Comparison of ENCODE assay signal across 8 cellular contexts in genomic region chr15:31128919-31129768, GRCh38. TPM values are rescaled to one million over a fixed set of nuclear protein-coding genes. Genes with fewer than 3 reads are reported as not detected.
A peak's percentile ranks its signal among the peaks of the same experiment; 100 is the strongest.
DNase-seq lines count a peak whose midpoint lies in the region; ATAC-seq and TF ChIP-seq lines count a peak whose summit lies in the region.

No MANE protein-coding gene starts in this region.

- H3K36me3 ChIP-seq in KMS-11 (ENCODE audit: insufficient read depth) (no peaks in the 10 kb centered on the region), adipocyte (ENCODE audit: control insufficient read depth, insufficient read depth, low read length, severe bottlenecking) (no peaks in the 10 kb centered on the region), heart right ventricle (no peaks in the 10 kb centered on the region), uterus (no peaks in the 10 kb centered on the region)

- peaks cover 19% of the 10 kb centered on the region for H3K4me1 ChIP-seq in KMS-11 (ENCODE audit: low read depth, poor library complexity, severe bottlenecking)
- H3K4me1 ChIP-seq in adipocyte (ENCODE audit: control insufficient read depth, insufficient read depth, low read length): peaks cover 6% of the 10 kb centered on the region
- H3K4me1 ChIP-seq in heart right ventricle: peaks cover 0 to 10% (median 6%) of the 10 kb centered on the region in 9 donors
- no peaks in the 10 kb centered on the region for H3K4me1 ChIP-seq in uterus

- H3K9ac ChIP-seq in KMS-11 (no peak overlapping the region), adipocyte (ENCODE audit: low read length) (no peak overlapping the region)

- H3K4me3 ChIP-seq in GM12865 (ENCODE audit: low read depth, low read length): no peak overlapping the region
- no peak overlapping the region for H3K4me3 ChIP-seq in KMS-11 (IDR thresholded peaks at IDR 0.05; ENCODE audit: insufficient read depth, low read depth, low read length)
- H3K4me3 ChIP-seq in adipocyte (ENCODE audit: low read length): no peak overlapping the region
- H3K4me3 ChIP-seq in heart right ventricle: peak overlapping the region in 1 of 10 donors; percentile 20
- H3K4me3 ChIP-seq in uterus: no peak overlapping the region

- H3K27me3 Mint-ChIP-seq in T-helper 17 cell: peaks cover 5% of the 10 kb centered on the region

- 24 to 25% methylated on average over 19 of the region's 19 CpGs for WGBS in heart right ventricle, 2 donors

- H4K20me1 ChIP-seq in KMS-11 (ENCODE audit: insufficient read depth): no peaks in the 10 kb centered on the region

- DNase-seq in GM12865 (ENCODE audit: low read depth) (peak; percentile 80), T-helper 17 cell (peak; percentile 41 to 71 (median 63)), adipocyte (ENCODE audit: low read depth) (peak; percentile 85), heart right ventricle (peak; percentile 67 to 80), renal cortical epithelial cell (ENCODE audit: low read depth) (peak; percentile 29), uterus (peak; percentile 28 to 59)

- H3K27me3 ChIP-seq in KMS-11 (ENCODE audit: insufficient read depth, low read depth) (no peaks in the 10 kb centered on the region), adipocyte (replicated peaks; ENCODE audit: control insufficient read depth, insufficient read depth, low read length) (peaks cover 18% of the 10 kb centered on the region), heart right ventricle (peaks cover 0 to 5% (median 0%) of the 10 kb centered on the region in 7 donors), uterus (no peaks in the 10 kb centered on the region)

- no peak for TF ChIP-seq POLR2A in uterus (IDR thresholded peaks at IDR 0.05)

- H3K4me1 Mint-ChIP-seq in T-helper 17 cell: peaks cover 5% of the 10 kb centered on the region

- no peak overlapping the region for H3K27ac Mint-ChIP-seq in T-helper 17 cell

- H3K27ac ChIP-seq in KMS-11 (no peak overlapping the region), heart right ventricle (no peak overlapping the region), uterus (no peak overlapping the region)

- TF ChIP-seq CTCF in GM12865 (IDR thresholded peaks at IDR 0.05; ENCODE audit: insufficient read depth, low read depth, low read length, missing control alignments) (peak; percentile 97), KMS-11 (conservative IDR thresholded peaks at IDR 0.05; ENCODE audit: low read depth, low read length) (peak; percentile 97), heart right ventricle (IDR thresholded peaks at IDR 0.05) (peak; percentile 89 to 100 (median 94)), uterus (IDR thresholded peaks at IDR 0.05) (peak; percentile 76 to 84 (median 81))

- peak; percentile 88 for ATAC-seq in T-helper 17 cell
- ATAC-seq in heart right ventricle: peak; percentile 70 to 94 (median 84)
- ATAC-seq in HG02623 (IDR thresholded peaks at IDR 0.05; ENCODE audit: unreplicated experiment): no peak

- intact Hi-C loops in heart right ventricle (cut with DNase I) (loop anchor here in 8 of 10 donors (5.0 to 10.0 kb wide), 9 partner anchors 56 to 467 kb away; partner anchors contain the start of gene FAN1 (in 2 of the 8)), uterus (cut with DNase I; ENCODE audit: low total_unique reads) (no loop called here)

- H3K79me2 ChIP-seq in KMS-11 (ENCODE audit: insufficient read depth, low read depth): no peaks in the 10 kb centered on the region

- H3K9me3 ChIP-seq in T-helper 17 cell (ENCODE audit: control insufficient read depth, low read length, poor library complexity, severe bottlenecking) (no peaks in the 10 kb centered on the region), adipocyte (ENCODE audit: control insufficient read depth, low read length) (peaks cover 2% of the 10 kb centered on the region), heart right ventricle (peaks cover 0 to 4% (median 0%) of the 10 kb centered on the region in 11 donors), uterus (no peaks in the 10 kb centered on the region)

- no peak overlapping the region for H3K4me3 Mint-ChIP-seq in T-helper 17 cell

- H3K36me3 Mint-ChIP-seq in T-helper 17 cell (ENCODE audit: low read depth): peaks cover 4% of the 10 kb centered on the region

- H3K4me2 ChIP-seq in KMS-11: no peak overlapping the region

- peak overlapping the region; percentile 25; the same call in 1 of the 2 replicates for H2AFZ ChIP-seq in KMS-11 (ENCODE audit: low read depth)

RNA-seq across cellular contexts. Expression of gene TRPM1, which starts 27.6 kb away (rescaled TPM):
- total RNA-seq in T-helper 17 cell (not detected), heart right ventricle (not detected), renal cortical epithelial cell (not detected in 2 replicates), uterus (not detected)
- polyA plus RNA-seq in heart right ventricle: under 1 TPM in 1 of 2 donors, not detected in 1; 0.06 TPM

Comparison
In these comparisons a context has a peak if more than half of its experiments do, and no peak if none do; other contexts are left out.
1. DNase-seq: peak in every context shown above with its lines; median percentile 85 in adipocyte; 80 in GM12865; 74 in heart right ventricle; 63 in T-helper 17 cell; 44 in uterus; 29 in renal cortical epithelial cell.